Comparison of ENCODE assay signal across 18 cellular contexts in the genomic region with DNA sequence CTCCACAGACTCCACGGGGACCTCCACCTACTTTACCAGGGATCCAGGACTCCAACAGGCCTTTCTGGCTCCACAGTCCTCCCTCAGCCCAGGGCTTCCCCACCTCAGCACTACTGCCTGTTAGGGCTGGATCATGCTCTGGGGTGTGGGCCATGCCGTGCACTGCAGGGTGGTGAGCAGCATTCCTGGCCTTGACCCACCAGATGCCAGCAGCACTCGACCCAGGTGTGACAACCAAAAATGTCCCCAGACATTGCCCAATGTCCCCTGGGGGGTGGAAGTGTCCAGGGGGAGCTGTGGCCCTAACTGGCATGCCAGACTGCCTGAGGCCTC. TPM values are rescaled to one million over a fixed set of nuclear protein-coding genes. Genes with fewer than 3 reads are reported as not detected.
DNase-seq lines count a peak whose midpoint lies in the region; ATAC-seq and TF ChIP-seq lines count a peak whose summit lies in the region.
"Had no signal": no experiment of that assay in that cellular context is flagged by ENCODE, and none has a peak within 500 bp of the region (broad histone marks: within the 10 kb centered on the region; RNA-seq: fewer than 3 reads in every experiment).

No MANE protein-coding gene starts in this region.

- no peaks in the 10 kb centered on the region for H3K9me3 ChIP-seq in left ventricle myocardium inferior (replicated peaks)
- H3K9me3 ChIP-seq: A549, spleen had no signal

- ATAC-seq in activated CD8-positive, alpha-beta T cell treated with anti-CD3 and anti-CD28 coated beads, Interleukin-2, amount 10 ng/mL, durations not matched to agents 7 days and 5 days, result no peak
- no peak for ATAC-seq in activated CD8-positive, alpha-beta T cell treated with anti-CD3 and anti-CD28 coated beads for 36 hours
- no peak for ATAC-seq in T-cell (replicated peaks in 1 of 4)
- ATAC-seq in stimulated activated effector memory CD8-positive, alpha-beta T cell treated with anti-CD3 and anti-CD28 coated beads, Interleukin-12 subunit alpha, Interleukin-12 subunit beta, amount 100 ng/mL, for 72 hours, result no peak
- no peak for ATAC-seq in GM19467 (IDR thresholded peaks at IDR 0.05; ENCODE audit: unreplicated experiment)
- ATAC-seq: CD8-positive, alpha-beta T cell had no signal

- H3K4me1 Mint-ChIP-seq in activated CD8-positive, alpha-beta T cell treated with anti-CD3 and anti-CD28 coated beads, Interleukin-2, amount 10 ng/mL, durations not matched to agents 7 days and 5 days (ENCODE audit: low read depth), result peaks cover 26% of the 10 kb centered on the region
- peaks cover 4% of the 10 kb centered on the region for H3K4me1 Mint-ChIP-seq in activated CD8-positive, alpha-beta T cell treated with anti-CD3 and anti-CD28 coated beads for 36 hours (ENCODE audit: low read depth)
- peaks cover 7 to 24% (median 11%) of the 10 kb centered on the region in 3 donors for H3K4me1 Mint-ChIP-seq in T-cell
- peaks cover 34% of the 10 kb centered on the region for H3K4me1 Mint-ChIP-seq in stimulated activated effector memory CD8-positive, alpha-beta T cell treated with anti-CD3 and anti-CD28 coated beads, Interleukin-12 subunit alpha, Interleukin-12 subunit beta, amount 100 ng/mL, for 72 hours

- CTCF ChIA-PET in activated CD8-positive, alpha-beta T cell treated with anti-CD3 and anti-CD28 coated beads, Interleukin-2, amount 10 ng/mL, durations not matched to agents 7 days and 5 days (lab: Charles Lee), result no interaction called here
- CTCF ChIA-PET in activated CD8-positive, alpha-beta T cell treated with anti-CD3 and anti-CD28 coated beads for 36 hours (lab: Charles Lee), result interaction anchor here (1.7 kb wide), 1 partner anchor 12 kb away, joined by 4 read pairs; no protein-coding TSS in a partner anchor
- CTCF ChIA-PET in T-cell (lab: Charles Lee), result no interaction called here

- peak overlapping the region; percentile 34 for H3K27ac ChIP-seq in left ventricle myocardium inferior (replicated peaks)
- H3K27ac ChIP-seq: A549, PC-9 had no signal

- peaks cover 91% of the 10 kb centered on the region for H3K36me3 ChIP-seq in left ventricle myocardium inferior

- TF ChIP-seq CTCF in activated CD8-positive, alpha-beta T cell treated with anti-CD3 and anti-CD28 coated beads for 36 hours (IDR thresholded peaks at IDR 0.05), result no peak
- TF ChIP-seq CTCF in left ventricle myocardium inferior (IDR thresholded peaks at IDR 0.05; ENCODE audit: borderline replicate concordance) (no peak), GM20000 (IDR thresholded peaks at IDR 0.05; ENCODE audit: extremely low read depth, missing control alignments) (no peak)

- peaks cover 25% of the 10 kb centered on the region for H3K36me3 Mint-ChIP-seq in activated CD8-positive, alpha-beta T cell treated with anti-CD3 and anti-CD28 coated beads, Interleukin-2, amount 10 ng/mL, durations not matched to agents 7 days and 5 days (ENCODE audit: low read depth)
- H3K36me3 Mint-ChIP-seq in activated CD8-positive, alpha-beta T cell treated with anti-CD3 and anti-CD28 coated beads for 36 hours (ENCODE audit: low read depth), result peaks cover 16% of the 10 kb centered on the region
- H3K36me3 Mint-ChIP-seq in T-cell, result peaks cover 34% of the 10 kb centered on the region
- H3K36me3 Mint-ChIP-seq in stimulated activated effector memory CD8-positive, alpha-beta T cell treated with anti-CD3 and anti-CD28 coated beads, Interleukin-12 subunit alpha, Interleukin-12 subunit beta, amount 100 ng/mL, for 72 hours, result peaks cover 82% of the 10 kb centered on the region

- H3K27ac Mint-ChIP-seq in activated CD8-positive, alpha-beta T cell treated with anti-CD3 and anti-CD28 coated beads, Interleukin-2, amount 10 ng/mL, durations not matched to agents 7 days and 5 days, result peak overlapping the region; percentile 57
- no peak overlapping the region for H3K27ac Mint-ChIP-seq in activated CD8-positive, alpha-beta T cell treated with anti-CD3 and anti-CD28 coated beads for 36 hours
- H3K27ac Mint-ChIP-seq in T-cell, result peak overlapping the region; percentile 66 to 73
- peak overlapping the region; percentile 74 for H3K27ac Mint-ChIP-seq in stimulated activated effector memory CD8-positive, alpha-beta T cell treated with anti-CD3 and anti-CD28 coated beads, Interleukin-12 subunit alpha, Interleukin-12 subunit beta, amount 100 ng/mL, for 72 hours
- H3K27ac Mint-ChIP-seq: CD8-positive, alpha-beta T cell; HFFc6 had no signal

- POLR2A ChIA-PET in activated CD8-positive, alpha-beta T cell treated with anti-CD3 and anti-CD28 coated beads, Interleukin-2, amount 10 ng/mL, durations not matched to agents 7 days and 5 days (lab: Charles Lee), result no interaction called here
- POLR2A ChIA-PET in activated CD8-positive, alpha-beta T cell treated with anti-CD3 and anti-CD28 coated beads for 36 hours (lab: Charles Lee), result no interaction called here
- POLR2A ChIA-PET in T-cell (lab: Charles Lee), result no interaction called here

- no peak overlapping the region for H3K4me3 Mint-ChIP-seq in activated CD8-positive, alpha-beta T cell treated with anti-CD3 and anti-CD28 coated beads, Interleukin-2, amount 10 ng/mL, durations not matched to agents 7 days and 5 days
- no peak overlapping the region for H3K4me3 Mint-ChIP-seq in activated CD8-positive, alpha-beta T cell treated with anti-CD3 and anti-CD28 coated beads for 36 hours
- H3K4me3 Mint-ChIP-seq in T-cell, result peak overlapping the region in 1 of 3 donors; percentile 42
- H3K4me3 Mint-ChIP-seq in stimulated activated effector memory CD8-positive, alpha-beta T cell treated with anti-CD3 and anti-CD28 coated beads, Interleukin-12 subunit alpha, Interleukin-12 subunit beta, amount 100 ng/mL, for 72 hours, result no peak overlapping the region
- H3K4me3 Mint-ChIP-seq: CD8-positive, alpha-beta T cell; HFFc6 had no signal

- H3K27me3 Mint-ChIP-seq in activated CD8-positive, alpha-beta T cell treated with anti-CD3 and anti-CD28 coated beads, Interleukin-2, amount 10 ng/mL, durations not matched to agents 7 days and 5 days (ENCODE audit: low read depth), result no peaks in the 10 kb centered on the region
- H3K27me3 Mint-ChIP-seq in activated CD8-positive, alpha-beta T cell treated with anti-CD3 and anti-CD28 coated beads for 36 hours, result no peaks in the 10 kb centered on the region
- no peaks in the 10 kb centered on the region for H3K27me3 Mint-ChIP-seq in T-cell

- no peaks in the 10 kb centered on the region for H3K27me3 ChIP-seq in left ventricle myocardium inferior (ENCODE audit: low read depth)
- H3K27me3 ChIP-seq: spleen had no signal

- intact Hi-C loops in activated CD8-positive, alpha-beta T cell treated with anti-CD3 and anti-CD28 coated beads for 36 hours (cut with micrococcal nuclease), result no loop called here
- intact Hi-C loops in left ventricle myocardium inferior (cut with micrococcal nuclease), result no loop called here

- peaks cover 24% of the 10 kb centered on the region for H3K4me1 ChIP-seq in left ventricle myocardium inferior
- H3K4me1 ChIP-seq: A549 had no signal

- H3K9me3 Mint-ChIP-seq in activated CD8-positive, alpha-beta T cell treated with anti-CD3 and anti-CD28 coated beads, Interleukin-2, amount 10 ng/mL, durations not matched to agents 7 days and 5 days (ENCODE audit: insufficient read depth), result no peaks in the 10 kb centered on the region
- H3K9me3 Mint-ChIP-seq in activated CD8-positive, alpha-beta T cell treated with anti-CD3 and anti-CD28 coated beads for 36 hours, result no peaks in the 10 kb centered on the region
- no peaks in the 10 kb centered on the region for H3K9me3 Mint-ChIP-seq in T-cell
- no peaks in the 10 kb centered on the region for H3K9me3 Mint-ChIP-seq in stimulated activated effector memory CD8-positive, alpha-beta T cell treated with anti-CD3 and anti-CD28 coated beads, Interleukin-12 subunit alpha, Interleukin-12 subunit beta, amount 100 ng/mL, for 72 hours
- H3K9me3 Mint-ChIP-seq: CD8-positive, alpha-beta T cell; HFFc6 had no signal

- no peak overlapping the region for H3K4me3 ChIP-seq in left ventricle myocardium inferior
- H3K4me3 ChIP-seq: A549, PC-9, spleen had no signal

- no peak for DNase-seq in activated CD8-positive, alpha-beta T cell treated with anti-CD3 and anti-CD28 coated beads, Interleukin-2, amount 10 ng/mL, durations not matched to agents 7 days and 5 days
- DNase-seq in activated CD8-positive, alpha-beta T cell treated with anti-CD3 and anti-CD28 coated beads for 36 hours, result no peak
- DNase-seq in T-cell, result no peak
- no peak for DNase-seq in left ventricle myocardium inferior
- DNase-seq in stimulated activated effector memory CD8-positive, alpha-beta T cell treated with anti-CD3 and anti-CD28 coated beads, Interleukin-12 subunit alpha, Interleukin-12 subunit beta, amount 100 ng/mL, for 72 hours (ENCODE audit: low spot score in 2 of 2), result no peak
- DNase-seq in GM20000 (ENCODE audit: low spot score), result no peak
- no peak for DNase-seq in GOT3 (lab: John Stamatoyannopoulos, UW)
- DNase-seq: activated naive CD4-positive, alpha-beta T cell treated with anti-CD3 and anti-CD28 coated beads, Interleukin-2, amount 50 U/mL, for 16 hours; CD8-positive, alpha-beta T cell; HFFc6; KBM-7; kidney; NCI-H226; PC-9; spleen; stimulated activated CD4-positive, alpha-beta T cell treated with anti-CD3 and anti-CD28 coated beads, Interleukin-4, amount 100 ng/mL, for 4 hours had no signal

RNA-seq across cellular contexts. Expression of a gene that starts 42.0 kb away (rescaled TPM):
- 10 to 100 TPM; 34.1 to 35.5 TPM for total RNA-seq in activated CD8-positive, alpha-beta T cell treated with anti-CD3 and anti-CD28 coated beads, Interleukin-2, amount 10 ng/mL, durations not matched to agents 7 days and 5 days
- 10 to 100 TPM; 27.4 to 28.3 TPM for total RNA-seq in activated CD8-positive, alpha-beta T cell treated with anti-CD3 and anti-CD28 coated beads for 36 hours
- total RNA-seq in T-cell (10 to 100 TPM; 42.0 to 60.2 (median 57.7) TPM), left ventricle myocardium inferior (68.1 TPM)
